Comparison of ENCODE assay signal across 8 cellular contexts in genomic region chr21:37367301-37367757, GRCh38. TPM values are rescaled to one million over a fixed set of nuclear protein-coding genes. Genes with fewer than 3 reads are reported as not detected.
A peak's percentile ranks its signal among the peaks of the same experiment; 100 is the strongest.
DNase-seq lines count a peak whose midpoint lies in the region; ATAC-seq lines count a peak whose summit lies in the region.

No MANE protein-coding gene starts in this region.

- H3K27ac Mint-ChIP-seq in CD8-positive, alpha-beta memory T cell: peak overlapping the region in 1 of 8 donors; percentile 98
- no peak overlapping the region for H3K27ac Mint-ChIP-seq in activated T-helper 1 cell treated with anti-CD3 and anti-CD28 coated beads, Interleukin-12 subunit alpha, Interleukin-12 subunit beta, Interleukin-2, Interleukin-4 antibody, amounts not matched to agents 30 ng/mL and 10 ng/mL and 1 ng/mL, durations not matched to agents 14 hours and 24 hours and 36 hours

- H3K4me3 ChIP-seq in CD8-positive, alpha-beta memory T cell (ENCODE audit: low read length): no peak overlapping the region
- peak overlapping the region; percentile 88 for H3K4me3 ChIP-seq in iPS-15b (ENCODE audit: low read depth, low read length)

- H3K9me3 ChIP-seq in CD8-positive, alpha-beta memory T cell (ENCODE audit: low read length): no peaks in the 10 kb centered on the region
- H3K9me3 ChIP-seq in iPS-15b (ENCODE audit: control insufficient read depth, insufficient read depth, low read length): no peaks in the 10 kb centered on the region

- peaks cover 0 to 7% of the 10 kb centered on the region in 2 donors for H3K27me3 Mint-ChIP-seq in CD8-positive, alpha-beta memory T cell
- peaks cover 2% of the 10 kb centered on the region for H3K27me3 Mint-ChIP-seq in activated T-helper 1 cell treated with anti-CD3 and anti-CD28 coated beads, Interleukin-12 subunit alpha, Interleukin-12 subunit beta, Interleukin-2, Interleukin-4 antibody, amounts not matched to agents 30 ng/mL and 10 ng/mL and 1 ng/mL, durations not matched to agents 14 hours and 24 hours and 36 hours (ENCODE audit: insufficient read depth)

- POLR2A ChIA-PET in CD8-positive, alpha-beta memory T cell (lab: Charles Lee): interaction anchor here (1.0 to 1.4 kb wide), 2 partner anchors 96 to 100 kb away, joined by 3 to 7 read pairs; partner anchors contain the start of gene VPS26C

- H3K36me3 ChIP-seq in CD8-positive, alpha-beta memory T cell (ENCODE audit: insufficient read depth, low read length): no peaks in the 10 kb centered on the region
- H3K36me3 ChIP-seq in iPS-15b (ENCODE audit: control insufficient read depth, insufficient read depth, low read length): peaks cover 3% of the 10 kb centered on the region

- peaks cover 0 to 18% (median 0%) of the 10 kb centered on the region in 3 donors for H3K36me3 Mint-ChIP-seq in CD8-positive, alpha-beta memory T cell
- H3K36me3 Mint-ChIP-seq in activated T-helper 1 cell treated with anti-CD3 and anti-CD28 coated beads, Interleukin-12 subunit alpha, Interleukin-12 subunit beta, Interleukin-2, Interleukin-4 antibody, amounts not matched to agents 30 ng/mL and 10 ng/mL and 1 ng/mL, durations not matched to agents 14 hours and 24 hours and 36 hours (ENCODE audit: low read depth): peaks cover 4% of the 10 kb centered on the region

- CTCF ChIA-PET in CD8-positive, alpha-beta memory T cell (lab: Charles Lee): no interaction called here

- DNase-seq in CD8-positive, alpha-beta memory T cell: peak in 1 of 5 donors; percentile 6
- peak; percentile 16 for DNase-seq in activated T-helper 1 cell treated with anti-CD3 and anti-CD28 coated beads, Interleukin-12 subunit alpha, Interleukin-12 subunit beta, Interleukin-2, Interleukin-4 antibody, amounts not matched to agents 30 ng/mL and 10 ng/mL and 1 ng/mL, durations not matched to agents 14 hours and 24 hours and 36 hours (ENCODE audit: low spot score)
- DNase-seq in stimulated activated naive CD4-positive, alpha-beta T cell treated with Interleukin-2 at 50 U/mL for 16 hours (lab: John Stamatoyannopoulos, UW): peak; percentile 26
- DNase-seq in NCI-H2029 (lab: John Stamatoyannopoulos, UW): no peak
- DNase-seq in 8988T: no peak
- no peak for DNase-seq in A172 (ENCODE audit: low spot score)

- peak overlapping the region in 3 of 7 donors; percentile 83 to 100 (median 100) for H3K4me3 Mint-ChIP-seq in CD8-positive, alpha-beta memory T cell
- H3K4me3 Mint-ChIP-seq in activated T-helper 1 cell treated with anti-CD3 and anti-CD28 coated beads, Interleukin-12 subunit alpha, Interleukin-12 subunit beta, Interleukin-2, Interleukin-4 antibody, amounts not matched to agents 30 ng/mL and 10 ng/mL and 1 ng/mL, durations not matched to agents 14 hours and 24 hours and 36 hours: peak overlapping the region; percentile 98

- peak overlapping the region; percentile 86 for H3K27ac ChIP-seq in CD8-positive, alpha-beta memory T cell (ENCODE audit: low read depth, low read length)

- H3K9me3 Mint-ChIP-seq in CD8-positive, alpha-beta memory T cell: peaks cover 0 to 5% (median 0%) of the 10 kb centered on the region in 5 donors
- H3K9me3 Mint-ChIP-seq in activated T-helper 1 cell treated with anti-CD3 and anti-CD28 coated beads, Interleukin-12 subunit alpha, Interleukin-12 subunit beta, Interleukin-2, Interleukin-4 antibody, amounts not matched to agents 30 ng/mL and 10 ng/mL and 1 ng/mL, durations not matched to agents 14 hours and 24 hours and 36 hours: no peaks in the 10 kb centered on the region

- H3K4me1 Mint-ChIP-seq in CD8-positive, alpha-beta memory T cell: peaks cover 44 to 54% (median 50%) of the 10 kb centered on the region in 3 donors
- peaks cover 50% of the 10 kb centered on the region for H3K4me1 Mint-ChIP-seq in activated T-helper 1 cell treated with anti-CD3 and anti-CD28 coated beads, Interleukin-12 subunit alpha, Interleukin-12 subunit beta, Interleukin-2, Interleukin-4 antibody, amounts not matched to agents 30 ng/mL and 10 ng/mL and 1 ng/mL, durations not matched to agents 14 hours and 24 hours and 36 hours (ENCODE audit: low read depth)

- peaks cover 36% of the 10 kb centered on the region for H3K4me1 ChIP-seq in CD8-positive, alpha-beta memory T cell (ENCODE audit: insufficient read depth, low read length)
- peaks cover 18% of the 10 kb centered on the region for H3K4me1 ChIP-seq in iPS-15b (ENCODE audit: control insufficient read depth, insufficient read depth, low read length)

- H3K9ac ChIP-seq in iPS-15b (ENCODE audit: low read depth, low read length): peak overlapping the region; percentile 74

- peak; percentile 6 for ATAC-seq in HG02759 (IDR thresholded peaks at IDR 0.05; ENCODE audit: unreplicated experiment)

- intact Hi-C loops in activated T-helper 1 cell treated with anti-CD3 and anti-CD28 coated beads, Interleukin-12 subunit alpha, Interleukin-12 subunit beta, Interleukin-2, Interleukin-4 antibody, amounts not matched to agents 30 ng/mL and 10 ng/mL and 1 ng/mL, durations not matched to agents 14 hours and 24 hours and 36 hours (cut with micrococcal nuclease): loop anchor here (2.0 to 5.0 kb wide), 4 partner anchors 380 to 1815 kb away; partner anchors contain the start of genes DOP1B and PSMG1

- H3K27me3 ChIP-seq in CD8-positive, alpha-beta memory T cell (ENCODE audit: insufficient read depth, low read length, poor library complexity, severe bottlenecking): no peaks in the 10 kb centered on the region
- no peaks in the 10 kb centered on the region for H3K27me3 ChIP-seq in iPS-15b (ENCODE audit: control insufficient read depth, insufficient read depth, low read length)

RNA-seq across cellular contexts. Expression of gene DYRK1A, which starts 0.8 kb away (rescaled TPM):
- 10 to 100 TPM; 66.1 to 69.6 TPM for total RNA-seq in CD8-positive, alpha-beta memory T cell
- 3.7 TPM for polyA plus RNA-seq in CD8-positive, alpha-beta memory T cell
- 66.5 and 68.1 TPM in 2 replicates for total RNA-seq in activated T-helper 1 cell treated with anti-CD3 and anti-CD28 coated beads, Interleukin-12 subunit alpha, Interleukin-12 subunit beta, Interleukin-2, Interleukin-4 antibody, amounts not matched to agents 30 ng/mL and 10 ng/mL and 1 ng/mL, durations not matched to agents 14 hours and 24 hours and 36 hours
- total RNA-seq in A172 (2014; rRNA removed; shearing (Covaris generic)): 59.0 and 75.7 TPM in 2 replicates

Comparison
In these comparisons a context has a peak if more than half of its experiments do, and no peak if none do; other contexts are left out.
1. DNase-seq: peak in activated T-helper 1 cell treated with anti-CD3 and anti-CD28 coated beads, Interleukin-12 subunit alpha, Interleukin-12 subunit beta, Interleukin-2, Interleukin-4 antibody, amounts not matched to agents 30 ng/mL and 10 ng/mL and 1 ng/mL, durations not matched to agents 14 hours and 24 hours and 36 hours (single experiment) and stimulated activated naive CD4-positive, alpha-beta T cell treated with Interleukin-2 at 50 U/mL for 16 hours (single experiment); none in NCI-H2029 (single experiment), 8988T (single experiment) and A172 (single experiment).